Comparison of ENCODE assay signal across 17 cellular contexts in the genomic region with DNA sequence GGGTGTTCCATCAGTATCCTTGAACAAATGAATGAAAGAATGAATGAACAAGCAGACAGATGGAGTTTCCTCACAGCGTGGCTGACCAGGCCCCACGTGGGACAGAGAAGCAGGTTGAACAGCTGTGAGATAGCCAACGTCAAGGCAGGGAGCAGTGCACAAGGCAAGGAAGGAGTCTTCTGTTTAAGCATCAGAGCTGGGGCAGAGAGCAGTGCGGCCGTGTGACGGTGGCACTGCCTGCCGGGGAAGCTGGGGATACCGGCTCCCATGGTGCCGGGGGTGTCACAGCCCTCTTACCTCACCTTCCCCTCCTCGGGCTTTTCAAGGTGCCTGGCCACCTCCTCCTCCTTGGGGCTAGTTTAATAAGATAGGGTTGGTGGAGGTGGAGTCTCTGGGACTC.
"Had no signal": no experiment of that assay in that cellular context is flagged by ENCODE, and none has a peak within 500 bp of the region (broad histone marks: within the 10 kb centered on the region; RNA-seq: fewer than 3 reads in every experiment).

No MANE protein-coding gene starts in this region.

- H3K27ac ChIP-seq: coronary artery, dorsolateral prefrontal cortex, esophagus muscularis mucosa, foreskin keratinocyte, gastroesophageal sphincter, heart right ventricle, left lung, lower lobe of right lung had no signal

- H3K9me3 ChIP-seq: esophagus muscularis mucosa, gastroesophageal sphincter, heart right ventricle, left lung, lower lobe of right lung had no signal

- H3K4me1 ChIP-seq: esophagus muscularis mucosa, foreskin keratinocyte, gastroesophageal sphincter, left lung, lower lobe of right lung had no signal

- H3K27me3 ChIP-seq: dorsolateral prefrontal cortex, esophagus muscularis mucosa, foreskin keratinocyte, gastroesophageal sphincter, heart right ventricle, left lung had no signal

- DNase-seq: dermis blood vessel endothelial cell; dorsolateral prefrontal cortex; effector CD4-positive, alpha-beta T cell; effector memory CD4-positive, alpha-beta T cell; foreskin keratinocyte; head of caudate nucleus; heart right ventricle; hippocampal formation; left cardiac atrium; left lung; left ventricle myocardium superior; lower lobe of right lung; mesenchymal stem cell; midbrain had no signal

- ATAC-seq: foreskin keratinocyte, gastroesophageal sphincter, heart right ventricle, left cardiac atrium, left lung, left ventricle myocardium superior, lower lobe of right lung had no signal

- H3K4me3 ChIP-seq: coronary artery, dorsolateral prefrontal cortex, esophagus muscularis mucosa, gastroesophageal sphincter, heart right ventricle, left lung, lower lobe of right lung had no signal
